ENCODE assay signal across 1 cellular context in the genomic region with DNA sequence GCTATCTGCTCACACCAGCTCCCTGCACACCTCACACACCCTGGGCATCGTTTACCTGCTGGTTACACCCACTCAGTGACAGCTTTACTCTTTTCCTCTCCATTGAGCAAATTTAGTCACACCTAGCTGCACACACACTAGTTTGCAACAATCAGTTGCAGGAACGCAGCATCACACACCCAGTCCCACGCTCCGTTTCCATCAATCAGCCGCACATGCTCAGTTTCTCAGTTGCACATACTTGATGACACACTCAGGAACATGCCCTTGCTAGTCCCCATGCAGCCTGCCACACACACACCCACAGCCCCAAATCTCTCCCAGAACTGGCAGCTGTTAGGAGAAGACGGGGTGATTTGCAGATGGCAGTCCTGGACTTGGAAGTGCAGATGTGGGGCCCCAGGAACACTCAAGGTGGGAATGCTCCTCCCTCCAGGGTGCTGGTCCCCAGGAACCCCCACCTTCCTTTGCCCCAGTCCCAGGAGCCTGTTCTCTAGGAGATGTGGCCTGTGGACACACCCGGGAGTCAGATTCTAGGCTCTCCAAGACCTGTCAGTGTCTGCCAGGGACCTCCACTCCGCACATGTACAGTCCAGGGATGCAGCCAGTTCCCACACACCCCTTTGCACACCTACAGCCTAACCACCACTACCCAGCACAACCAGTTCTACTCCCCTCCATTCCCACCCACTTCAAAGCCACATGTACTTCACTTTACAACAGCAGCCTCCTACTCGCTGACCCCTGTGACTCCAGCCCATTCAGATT.
TF ChIP-seq lines count a peak whose summit lies in the region.

No MANE protein-coding gene starts in this region.

TF ChIP-seq in IMR-90, 13 proteins besides CTCF, POLR2A, EP300 and RAD21:
- TF ChIP-seq SMC3 (IDR thresholded peaks at IDR 0.05; ENCODE audit: low read depth, low read length) (no peak), MAZ (IDR thresholded peaks at IDR 0.05; ENCODE audit: borderline replicate concordance, low read depth, low read length) (no peak), NFE2L2 (IDR thresholded peaks at IDR 0.05; ENCODE audit: low read depth, low read length) (no peak), RFX5 (IDR thresholded peaks at IDR 0.05; ENCODE audit: low read depth, low read length) (no peak), BHLHE40 (IDR thresholded peaks at IDR 0.05; ENCODE audit: low read depth, low read length) (no peak), CEBPB (IDR thresholded peaks at IDR 0.05; ENCODE audit: low read depth, low read length) (no peak), CHD1 (IDR thresholded peaks at IDR 0.05; ENCODE audit: low read depth, low read length) (no peak), FOS (IDR thresholded peaks at IDR 0.05; ENCODE audit: low read depth, low read length) (no peak), MAFK (IDR thresholded peaks at IDR 0.05; ENCODE audit: low read depth, low read length) (no peak), RCOR1 (IDR thresholded peaks at IDR 0.05; ENCODE audit: insufficient replicate concordance, low read length) (no peak), MXI1 (IDR thresholded peaks at IDR 0.05; ENCODE audit: borderline replicate concordance, low read depth, low read length) (no peak)
- TF ChIP-seq, protein P1, sequence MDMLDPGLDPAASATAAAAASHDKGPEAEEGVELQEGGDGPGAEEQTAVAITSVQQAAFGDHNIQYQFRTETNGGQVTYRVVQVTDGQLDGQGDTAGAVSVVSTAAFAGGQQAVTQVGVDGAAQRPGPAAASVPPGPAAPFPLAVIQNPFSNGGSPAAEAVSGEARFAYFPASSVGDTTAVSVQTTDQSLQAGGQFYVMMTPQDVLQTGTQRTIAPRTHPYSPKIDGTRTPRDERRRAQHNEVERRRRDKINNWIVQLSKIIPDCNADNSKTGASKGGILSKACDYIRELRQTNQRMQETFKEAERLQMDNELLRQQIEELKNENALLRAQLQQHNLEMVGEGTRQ (IDR thresholded peaks at IDR 0.05; ENCODE audit: low read depth, low read length) = no peak
- TF ChIP-seq, protein P2, sequence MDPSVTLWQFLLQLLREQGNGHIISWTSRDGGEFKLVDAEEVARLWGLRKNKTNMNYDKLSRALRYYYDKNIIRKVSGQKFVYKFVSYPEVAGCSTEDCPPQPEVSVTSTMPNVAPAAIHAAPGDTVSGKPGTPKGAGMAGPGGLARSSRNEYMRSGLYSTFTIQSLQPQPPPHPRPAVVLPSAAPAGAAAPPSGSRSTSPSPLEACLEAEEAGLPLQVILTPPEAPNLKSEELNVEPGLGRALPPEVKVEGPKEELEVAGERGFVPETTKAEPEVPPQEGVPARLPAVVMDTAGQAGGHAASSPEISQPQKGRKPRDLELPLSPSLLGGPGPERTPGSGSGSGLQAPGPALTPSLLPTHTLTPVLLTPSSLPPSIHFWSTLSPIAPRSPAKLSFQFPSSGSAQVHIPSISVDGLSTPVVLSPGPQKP (IDR thresholded peaks at IDR 0.05; ENCODE audit: borderline replicate concordance, low read depth, low read length) = no peak
